In genomic region chr3:61564405-61565059, GRCh38 we compare ENCODE assay signal across 7 cellular contexts. TPM values are rescaled to one million over a fixed set of nuclear protein-coding genes. Genes with fewer than 3 reads are reported as not detected.
DNase-seq lines count a peak whose midpoint lies in the region; ATAC-seq, FAIRE-seq and TF ChIP-seq lines count a peak whose summit lies in the region.

No MANE protein-coding gene starts in this region.

- no peaks in the 10 kb centered on the region for H3K27me3 Mint-ChIP-seq in nephron progenitor cell (ENCODE audit: low read depth, poor library complexity)

- no peaks in the 10 kb centered on the region for H3K4me1 ChIP-seq in RWPE2 (ENCODE audit: insufficient read depth, poor library complexity, severe bottlenecking)

- no peaks in the 10 kb centered on the region for H3K27me3 ChIP-seq in RWPE2 (ENCODE audit: insufficient read depth, poor library complexity, severe bottlenecking)

- peak overlapping the region; percentile 86 for H3K27ac Mint-ChIP-seq in nephron progenitor cell

- H3K4me3 Mint-ChIP-seq in nephron progenitor cell: peak overlapping the region; percentile 99

- FAIRE-seq in GM12892 (lab: Jason Lieb, UNC): no peak

- H3K36me3 Mint-ChIP-seq in nephron progenitor cell (ENCODE audit: low read depth): peaks cover 4% of the 10 kb centered on the region

- DNase-seq in GM12892 (ENCODE audit: insufficient read length) (peak; percentile 15), RWPE2 (ENCODE audit: low spot score) (no peak), foreskin melanocyte (peak; percentile 44), nephron progenitor cell (peak; percentile 93), GF-D8 (lab: John Stamatoyannopoulos, UW) (no peak), HPDE6-E6E7 (ENCODE audit: extremely low spot score) (no peak)

- peaks cover 52% of the 10 kb centered on the region for H3K4me1 Mint-ChIP-seq in nephron progenitor cell

- H3K9me3 ChIP-seq in RWPE2 (ENCODE audit: severe bottlenecking): no peaks in the 10 kb centered on the region

- no peak for ATAC-seq in RWPE2 (ENCODE audit: low read depth)
- no peak for ATAC-seq in HG03097 (IDR thresholded peaks at IDR 0.05; ENCODE audit: low FRiP score, unreplicated experiment)

- TF ChIP-seq CTCF in RWPE2 (IDR thresholded peaks at IDR 0.05; ENCODE audit: poor library complexity, severe bottlenecking) (peak; percentile 44), nephron progenitor cell (IDR thresholded peaks at IDR 0.05) (peak; percentile 86)

- H3K36me3 ChIP-seq in RWPE2 (ENCODE audit: low read depth): no peaks in the 10 kb centered on the region

- TF ChIP-seq POLR2A in GM12892 (IDR thresholded peaks at IDR 0.05; ENCODE audit: low read depth, low read length): no peak

- no peak overlapping the region for H3K4me3 ChIP-seq in RWPE2 (ENCODE audit: severe bottlenecking)

- H3K27ac ChIP-seq in RWPE2 (ENCODE audit: poor library complexity, severe bottlenecking): no peak overlapping the region

- H3K9me3 Mint-ChIP-seq in nephron progenitor cell: peaks cover 5% of the 10 kb centered on the region

RNA-seq across cellular contexts. Expression of gene PTPRG, which starts 3.2 kb away (rescaled TPM):
- 1.3 TPM for polyA plus RNA-seq in GM12892 (2012; ENCODE audit: missing spikeins)

Comparison
In these comparisons a context has a peak if more than half of its experiments do, and no peak if none do; other contexts are left out.
1. DNase-seq: peak in GM12892 (single experiment), foreskin melanocyte (single experiment) and nephron progenitor cell (single experiment); none in RWPE2 (single experiment), GF-D8 (single experiment) and HPDE6-E6E7 (single experiment).